In the genomic region with DNA sequence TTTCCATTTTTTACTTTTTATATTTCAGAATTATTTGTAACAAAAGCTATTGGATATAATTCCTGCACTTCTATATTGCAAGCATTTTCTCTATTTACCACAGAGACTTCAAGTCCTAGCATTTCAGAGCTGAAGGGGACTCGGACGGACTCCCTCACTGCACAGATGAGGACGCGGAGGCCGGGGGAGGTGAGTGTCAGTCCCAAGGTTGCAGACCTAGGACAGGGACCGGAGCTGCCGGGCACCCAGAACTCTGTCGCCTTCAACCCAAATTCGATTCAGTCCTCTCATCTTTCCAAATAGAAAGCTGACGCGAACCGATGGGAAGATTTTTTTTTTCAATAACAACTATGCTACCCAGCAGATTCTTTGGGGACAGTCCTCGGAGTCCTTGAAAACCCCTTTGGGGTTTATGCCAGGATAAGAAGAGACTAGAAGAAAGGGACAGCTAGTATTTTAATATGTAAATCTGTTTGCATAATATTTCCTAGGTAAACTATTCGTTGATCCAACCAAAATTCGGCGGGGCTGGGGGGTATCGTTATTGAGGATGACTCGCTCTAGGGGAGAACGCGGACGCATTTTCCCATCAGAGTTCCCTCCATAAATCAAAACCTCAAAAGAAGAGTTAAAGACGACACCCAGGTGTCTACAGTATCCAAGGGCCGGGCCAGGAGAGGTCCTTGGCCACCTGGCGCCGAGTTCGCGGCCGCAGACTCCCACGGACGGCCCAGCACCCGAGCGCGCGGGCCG, we compare ENCODE assay signal across 8 cellular contexts.
A peak's percentile ranks its signal among the peaks of the same experiment; 100 is the strongest.
DNase-seq lines count a peak whose midpoint lies in the region; ATAC-seq and TF ChIP-seq lines count a peak whose summit lies in the region.

No MANE protein-coding gene starts in this region.

- no peaks in the 10 kb centered on the region for H3F3A ChIP-seq in DOHH2 (ENCODE audit: control insufficient read depth, insufficient read depth)

- peaks cover 59% of the 10 kb centered on the region for H3K27me3 ChIP-seq in DOHH2 (ENCODE audit: control insufficient read depth, low read length)
- H3K27me3 ChIP-seq in neutrophil, result peaks cover 63% of the 10 kb centered on the region

- DNase-seq in LNCaP clone FGC (ENCODE audit: low read depth) (no peak), T-helper 9 cell (no peak)
- DNase-seq in effector memory CD8-positive, alpha-beta T cell, result no peak
- no peak for DNase-seq in activated CD4-positive, CD25-positive, alpha-beta regulatory T cell (lab: John Stamatoyannopoulos, UW)

- H3K4me2 ChIP-seq in DOHH2 (ENCODE audit: low read length), result peak overlapping the region; percentile 67

- ATAC-seq in effector memory CD8-positive, alpha-beta T cell (replicated peaks), result no peak
- ATAC-seq in HG02678 (IDR thresholded peaks at IDR 0.05; ENCODE audit: unreplicated experiment) (no peak), HG02885 (IDR thresholded peaks at IDR 0.05; ENCODE audit: poor library complexity, unreplicated experiment) (no peak)

- no peak overlapping the region for H3K27ac ChIP-seq in DOHH2 (ENCODE audit: low read depth, low read length)
- no peak overlapping the region for H3K27ac ChIP-seq in neutrophil

- no peaks in the 10 kb centered on the region for H3K9me2 ChIP-seq in DOHH2 (replicated peaks; ENCODE audit: control insufficient read depth, low read length)

- no peaks in the 10 kb centered on the region for H3K4me1 Mint-ChIP-seq in effector memory CD8-positive, alpha-beta T cell (ENCODE audit: low read depth in 2 of 2)

- H3K36me3 ChIP-seq in DOHH2 (ENCODE audit: control insufficient read depth, low read length), result no peaks in the 10 kb centered on the region
- no peaks in the 10 kb centered on the region for H3K36me3 ChIP-seq in neutrophil

- peak overlapping the region; percentile 55 for H3K4me3 ChIP-seq in DOHH2 (ENCODE audit: low read length)
- H3K4me3 ChIP-seq in LNCaP clone FGC (ENCODE audit: low read depth, low read length), result peak overlapping the region; percentile 38
- peak overlapping the region; percentile 42 to 58 for H3K4me3 ChIP-seq in neutrophil (ENCODE audit: low read depth in 1 of 2, low read length in 1 of 2)

- peak overlapping the region; percentile 65 to 66 for H3K4me3 Mint-ChIP-seq in effector memory CD8-positive, alpha-beta T cell

- no peaks in the 10 kb centered on the region for H3K36me3 Mint-ChIP-seq in effector memory CD8-positive, alpha-beta T cell (ENCODE audit: insufficient read depth)

- no peaks in the 10 kb centered on the region for H4K20me1 ChIP-seq in DOHH2 (ENCODE audit: control insufficient read depth, insufficient read depth, low read depth, low read length)

- no peak overlapping the region for H3K27ac Mint-ChIP-seq in effector memory CD8-positive, alpha-beta T cell

- peaks cover 12% of the 10 kb centered on the region for H3K4me1 ChIP-seq in DOHH2 (ENCODE audit: control insufficient read depth, low read length)
- peaks cover 16 to 23% of the 10 kb centered on the region in 2 experiments for H3K4me1 ChIP-seq in neutrophil (ENCODE audit: control insufficient read depth in 1 of 2, insufficient read depth in 1 of 2, low read depth in 1 of 2, low read length in 1 of 2)

- no peaks in the 10 kb centered on the region for H3K9me3 Mint-ChIP-seq in effector memory CD8-positive, alpha-beta T cell

- peaks cover 72 to 85% of the 10 kb centered on the region in 2 donors for H3K27me3 Mint-ChIP-seq in effector memory CD8-positive, alpha-beta T cell

- H3K9me3 ChIP-seq in DOHH2 (ENCODE audit: control insufficient read depth, insufficient read depth, low read length) (no peaks in the 10 kb centered on the region), neutrophil (no peaks in the 10 kb centered on the region)

- H3K79me2 ChIP-seq in DOHH2 (ENCODE audit: control insufficient read depth, low read length), result no peaks in the 10 kb centered on the region

- TF ChIP-seq CTCF in DOHH2 (IDR thresholded peaks at IDR 0.05; ENCODE audit: low read depth, low read length, poor library complexity, severe bottlenecking) (no peak), LNCaP clone FGC (IDR thresholded peaks at IDR 0.05; ENCODE audit: control insufficient read depth, extremely low read depth, insufficient read depth) (no peak), neutrophil (IDR thresholded peaks at IDR 0.05) (no peak)
